Comparison of ENCODE assay signal across 19 cellular contexts in genomic region chr17:17467720-17468119, GRCh38. TPM values are rescaled to one million over a fixed set of nuclear protein-coding genes. Genes with fewer than 3 reads are reported as not detected.
DNase-seq lines count a peak whose midpoint lies in the region; ATAC-seq and TF ChIP-seq lines count a peak whose summit lies in the region.
"Had no signal": no experiment of that assay in that cellular context is flagged by ENCODE, and none has a peak within 500 bp of the region (broad histone marks: within the 10 kb centered on the region; RNA-seq: fewer than 3 reads in every experiment).

No MANE protein-coding gene starts in this region.

- peaks cover 12% of the 10 kb centered on the region for H3F3A ChIP-seq in neural progenitor cell (ENCODE audit: low read depth)

- H3K36me3 ChIP-seq in neural progenitor cell, result no peaks in the 10 kb centered on the region
- no peaks in the 10 kb centered on the region for H3K36me3 ChIP-seq in effector memory CD4-positive, alpha-beta T cell (ENCODE audit: control insufficient read depth, insufficient read depth, low read length)
- H3K36me3 ChIP-seq: ascending aorta, upper lobe of left lung had no signal

- no peak overlapping the region for H3K27ac ChIP-seq in neural progenitor cell
- no peak overlapping the region for H3K27ac ChIP-seq in effector memory CD4-positive, alpha-beta T cell (ENCODE audit: insufficient read depth, low read length, poor library complexity, severe bottlenecking)
- H3K27ac ChIP-seq: ascending aorta, foreskin keratinocyte, upper lobe of left lung had no signal

- H3K27me3 Mint-ChIP-seq in brain (no peaks in the 10 kb centered on the region), neural progenitor cell (ENCODE audit: insufficient read depth, low read depth) (peaks cover 18% of the 10 kb centered on the region)

- H3K4me3 ChIP-seq in neural progenitor cell, result no peak overlapping the region
- H3K4me3 ChIP-seq in effector memory CD4-positive, alpha-beta T cell (ENCODE audit: insufficient read depth, low read depth, low read length, poor library complexity, severe bottlenecking), result no peak overlapping the region
- H3K4me3 ChIP-seq: ascending aorta, GM12878, upper lobe of left lung had no signal

- H4K20me1 ChIP-seq in neural progenitor cell (ENCODE audit: low read depth), result no peaks in the 10 kb centered on the region

- peak overlapping the region; percentile 49 for H3K4me2 ChIP-seq in neural progenitor cell

- DNase-seq in EL (peak; percentile 33), NCI-H524 (lab: John Stamatoyannopoulos, UW) (peak; percentile 87 to 94), neural progenitor cell (ENCODE audit: low spot score) (no peak)
- DNase-seq in effector memory CD4-positive, alpha-beta T cell, result no peak
- DNase-seq: activated B cell treated with CpG ODN at 0.5 μM for 24 hours; activated effector memory CD4-positive, alpha-beta T cell treated with Interleukin-2 at 50 U/mL for 16 hours; DMS79 treated with DMSO at 0.1 percent for 48 hours; effector CD4-positive, alpha-beta T cell; foreskin keratinocyte; H7; stimulated activated CD4-positive, alpha-beta T cell treated with anti-CD3 and anti-CD28 coated beads, Interleukin-4, amount 100 ng/mL, for 24 hours; upper lobe of left lung had no signal

- H3K4me1 Mint-ChIP-seq in brain (peaks cover 50% of the 10 kb centered on the region), neural progenitor cell (peaks cover 20% of the 10 kb centered on the region)
- H3K4me1 Mint-ChIP-seq: activated B cell treated with CpG ODN at 0.5 μM for 24 hours, memory B cell had no signal

- H3K4me3 Mint-ChIP-seq in brain (peak overlapping the region in 1 of 5 experiments; percentile 54), neural progenitor cell (no peak overlapping the region)
- H3K4me3 Mint-ChIP-seq: activated B cell treated with CpG ODN at 0.5 μM for 24 hours, memory B cell had no signal

- no peaks in the 10 kb centered on the region for H3K9me3 Mint-ChIP-seq in brain
- no peaks in the 10 kb centered on the region for H3K9me3 Mint-ChIP-seq in neural progenitor cell
- H3K9me3 Mint-ChIP-seq: memory B cell had no signal

- no peaks in the 10 kb centered on the region for H3K9me3 ChIP-seq in neural progenitor cell (ENCODE audit: low read depth)
- no peaks in the 10 kb centered on the region for H3K9me3 ChIP-seq in effector memory CD4-positive, alpha-beta T cell (ENCODE audit: control insufficient read depth, low read length)
- H3K9me3 ChIP-seq: ascending aorta, upper lobe of left lung had no signal

- ATAC-seq in GM21717 (IDR thresholded peaks at IDR 0.05; ENCODE audit: unreplicated experiment) (no peak), HG03097 (IDR thresholded peaks at IDR 0.05; ENCODE audit: low FRiP score, unreplicated experiment) (no peak)
- ATAC-seq: foreskin keratinocyte, GM12878, sciatic nerve had no signal

- peaks cover 28% of the 10 kb centered on the region for H3K4me1 ChIP-seq in neural progenitor cell
- no peaks in the 10 kb centered on the region for H3K4me1 ChIP-seq in effector memory CD4-positive, alpha-beta T cell (ENCODE audit: control insufficient read depth, insufficient read depth, low read length, poor library complexity, severe bottlenecking)
- H3K4me1 ChIP-seq: ascending aorta, foreskin keratinocyte, upper lobe of left lung had no signal

- no peaks in the 10 kb centered on the region for H3K36me3 Mint-ChIP-seq in brain
- no peaks in the 10 kb centered on the region for H3K36me3 Mint-ChIP-seq in neural progenitor cell
- H3K36me3 Mint-ChIP-seq: memory B cell had no signal

- H3K27ac Mint-ChIP-seq in brain (peak overlapping the region; percentile 14 to 97 (median 89)), neural progenitor cell (no peak overlapping the region)
- H3K27ac Mint-ChIP-seq: activated B cell treated with CpG ODN at 0.5 μM for 24 hours, memory B cell had no signal

- H2AFZ ChIP-seq in neural progenitor cell (replicated peaks), result no peak overlapping the region

- TF ChIP-seq CTCF in brain (conservative IDR thresholded peaks at IDR 0.05), result no peak
- no peak for TF ChIP-seq CTCF in neural progenitor cell (IDR thresholded peaks at IDR 0.05)

- no peak overlapping the region for H3K9ac ChIP-seq in neural progenitor cell

- H3K27me3 ChIP-seq in neural progenitor cell, result peaks cover 21% of the 10 kb centered on the region
- H3K27me3 ChIP-seq in effector memory CD4-positive, alpha-beta T cell (replicated peaks; ENCODE audit: control insufficient read depth, insufficient read depth, low read length, poor library complexity, severe bottlenecking), result peaks cover 4% of the 10 kb centered on the region
- H3K27me3 ChIP-seq: ascending aorta, upper lobe of left lung had no signal

- H3K79me2 ChIP-seq in neural progenitor cell (ENCODE audit: low read depth), result no peaks in the 10 kb centered on the region

RNA-seq across cellular contexts. Expression of gene MED9, which starts 9.1 kb away (rescaled TPM):
- polyA plus RNA-seq in brain (ENCODE audit: insufficient read depth, low read depth, low replicate concordance), result 32.0 TPM
- 15.7 and 28.0 TPM in 2 replicates for total RNA-seq in neural progenitor cell (ENCODE audit: low replicate concordance)

RNA-seq across cellular contexts. Expression of gene RASD1, which starts 28.5 kb away (rescaled TPM):
- 79.5 TPM for polyA plus RNA-seq in brain (ENCODE audit: insufficient read depth, low read depth, low replicate concordance)
- total RNA-seq in neural progenitor cell (ENCODE audit: low replicate concordance), result 0.88 and 2.8 TPM in 2 replicates
- total RNA-seq: GM12878 had no signal

Comparison
In these comparisons a context has a peak if more than half of its experiments do, and no peak if none do; other contexts are left out.
1. DNase-seq: peak in EL (single experiment) and NCI-H524 (2 of 2); none in neural progenitor cell (single experiment) and effector memory CD4-positive, alpha-beta T cell (0 of 3).